ENCODE assay signal across 8 cellular contexts in genomic region chr10:105837951-105838350, GRCh38.
DNase-seq lines count a peak whose midpoint lies in the region; ATAC-seq, FAIRE-seq and TF ChIP-seq lines count a peak whose summit lies in the region.

No MANE protein-coding gene starts in this region.

- no peaks in the 10 kb centered on the region for H3K9me2 ChIP-seq in GM23248 (ENCODE audit: insufficient read depth)

- peak overlapping the region; percentile 44 for H3K4me2 ChIP-seq in GM23248 (ENCODE audit: unreplicated experiment)

- H3K27me3 ChIP-seq in GM23248 (replicated peaks; ENCODE audit: insufficient read depth) (no peaks in the 10 kb centered on the region), pancreas (no peaks in the 10 kb centered on the region)
- no peaks in the 10 kb centered on the region for H3K27me3 ChIP-seq in effector memory CD4-positive, alpha-beta T cell (replicated peaks; ENCODE audit: control insufficient read depth, insufficient read depth, low read length, poor library complexity, severe bottlenecking)

- no peak overlapping the region for H3K27ac ChIP-seq in GM23248
- no peak overlapping the region for H3K27ac ChIP-seq in effector memory CD4-positive, alpha-beta T cell (ENCODE audit: insufficient read depth, low read length, poor library complexity, severe bottlenecking)
- no peak overlapping the region for H3K27ac ChIP-seq in pancreas

- 2 to 4% methylated on average over 2 of the region's 2 CpGs for WGBS in GM23248 (ENCODE audit: low coverage in 1 of 2, low lambda C conversion rate in 2 of 2, missing lambda C conversion rate in 2 of 2), 2 experiments
- WGBS in pancreas, 2 donors: 19 to 27% methylated on average over 2 of the region's 2 CpGs

- DNase-seq in GM23248 (peak; percentile 13), NAMALWA (ENCODE audit: low spot score) (peak; percentile 32), pancreas (no peak), NCI-H82 treated with DMSO at 0.1 percent for 48 hours (lab: John Stamatoyannopoulos, UW; ENCODE audit: unreplicated experiment) (no peak), amygdala (lab: John Stamatoyannopoulos, UW) (no peak), amniotic stem cell (lab: John Stamatoyannopoulos, UW) (no peak)
- DNase-seq in effector memory CD4-positive, alpha-beta T cell: no peak

- TF ChIP-seq POLR2A in GM18505 (IDR thresholded peaks at IDR 0.05; ENCODE audit: borderline replicate concordance, extremely low read depth, insufficient read depth, insufficient read length): no peak

- peak overlapping the region; percentile 33 for H2AFZ ChIP-seq in GM23248

- no peak for TF ChIP-seq CTCF in pancreas (IDR thresholded peaks at IDR 0.05)

- H3K9me3 ChIP-seq in GM23248 (ENCODE audit: low read depth) (no peaks in the 10 kb centered on the region), pancreas (no peaks in the 10 kb centered on the region)
- H3K9me3 ChIP-seq in effector memory CD4-positive, alpha-beta T cell (ENCODE audit: control insufficient read depth, low read length): no peaks in the 10 kb centered on the region

- H3K79me2 ChIP-seq in GM23248 (ENCODE audit: insufficient read depth): no peaks in the 10 kb centered on the region

- H3F3A ChIP-seq in GM23248 (ENCODE audit: insufficient read depth): no peaks in the 10 kb centered on the region

- H3K4me1 ChIP-seq in GM23248 (ENCODE audit: insufficient read depth): no peaks in the 10 kb centered on the region
- H3K4me1 ChIP-seq in effector memory CD4-positive, alpha-beta T cell (ENCODE audit: control insufficient read depth, insufficient read depth, low read length, poor library complexity, severe bottlenecking): no peaks in the 10 kb centered on the region
- H3K4me1 ChIP-seq in pancreas: no peaks in the 10 kb centered on the region

- intact Hi-C loops in pancreas (cut with DNase I): no loop called here

- H3K36me3 ChIP-seq in GM23248 (ENCODE audit: low read depth): no peaks in the 10 kb centered on the region
- H3K36me3 ChIP-seq in effector memory CD4-positive, alpha-beta T cell (ENCODE audit: control insufficient read depth, insufficient read depth, low read length): no peaks in the 10 kb centered on the region
- no peaks in the 10 kb centered on the region for H3K36me3 ChIP-seq in pancreas

- no peak overlapping the region for H3K9ac ChIP-seq in GM23248

- H3K4me3 ChIP-seq in GM23248: peak overlapping the region; percentile 54
- peak overlapping the region; percentile 24 for H3K4me3 ChIP-seq in effector memory CD4-positive, alpha-beta T cell (ENCODE audit: insufficient read depth, low read depth, low read length, poor library complexity, severe bottlenecking)
- H3K4me3 ChIP-seq in pancreas: peak overlapping the region in 3 of 4 donors; percentile 1 to 42 (median 23)

- in situ Hi-C loops in GM23248 (cut with MboI): no loop called here

- no peaks in the 10 kb centered on the region for H4K20me1 ChIP-seq in GM23248 (ENCODE audit: insufficient read depth)

- FAIRE-seq in pancreas (lab: Jason Lieb, UNC): no peak

- ATAC-seq in GM18505 (IDR thresholded peaks at IDR 0.05; ENCODE audit: unreplicated experiment) (peak; percentile 93), pancreas (peak; percentile 76 to 97 (median 93))

Comparison
In these comparisons a context has a peak if more than half of its experiments do, and no peak if none do; other contexts are left out.
1. DNase-seq: peak in GM23248 (single experiment) and NAMALWA (single experiment); none in effector memory CD4-positive, alpha-beta T cell (0 of 3), pancreas (0 of 6), NCI-H82 treated with DMSO at 0.1 percent for 48 hours (single experiment), amygdala (0 of 56) and amniotic stem cell (single experiment).
2. Peak in every context shown above with its lines, with median percentiles within 50 percentile points of each other: H3K4me3 ChIP-seq.